Comparison of ENCODE assay signal across 9 cellular contexts in genomic region chr10:11236234-11236633, GRCh38.
A peak's percentile ranks its signal among the peaks of the same experiment; 100 is the strongest.
DNase-seq lines count a peak whose midpoint lies in the region; ATAC-seq and TF ChIP-seq lines count a peak whose summit lies in the region.
"Had no signal": no experiment of that assay in that cellular context is flagged by ENCODE, and none has a peak within 500 bp of the region (broad histone marks: within the 10 kb centered on the region; RNA-seq: fewer than 3 reads in every experiment).

No MANE protein-coding gene starts in this region.

- WGBS in spleen, 5 donors, result 26 to 45% (median 40%) methylated on average over 2 of the region's 2 CpGs
- 43 to 44% methylated on average over 2 of the region's 2 CpGs for WGBS in lower leg skin, 2 donors

- ATAC-seq in GM18870 (IDR thresholded peaks at IDR 0.05; ENCODE audit: unreplicated experiment) (peak; percentile 85), GM21786 (IDR thresholded peaks at IDR 0.05; ENCODE audit: unreplicated experiment) (peak; percentile 72), HG03558 (IDR thresholded peaks at IDR 0.05; ENCODE audit: extremely low read depth, unreplicated experiment) (peak; percentile 48)

- DNase-seq in kidney glomerular epithelial cell (lab: John Stamatoyannopoulos, UW) (peak; percentile 9), NAMALWA (ENCODE audit: low spot score) (no peak), spleen (no peak), lower leg skin (ENCODE audit: low spot score in 2 of 2) (no peak), caudate nucleus (lab: John Stamatoyannopoulos, UW) (no peak)
- DNase-seq: endodermal cell had no signal

- H3K9me3 ChIP-seq in spleen, result no peaks in the 10 kb centered on the region

- no peaks in the 10 kb centered on the region for H3K27me3 ChIP-seq in spleen (replicated peaks in 1 of 7)

- peaks cover 0 to 57% (median 0%) of the 10 kb centered on the region in 6 donors for H3K36me3 ChIP-seq in spleen

- TF ChIP-seq POLR2A in spleen (IDR thresholded peaks at IDR 0.05) (no peak), lower leg skin (IDR thresholded peaks at IDR 0.05) (no peak)

- H3K4me1 ChIP-seq in spleen, result peaks cover 6 to 97% (median 69%) of the 10 kb centered on the region in 6 donors

- no peak for TF ChIP-seq CTCF in spleen (IDR thresholded peaks at IDR 0.05 in 8 of 11, conservative IDR thresholded peaks at IDR 0.05 in 3 of 11)
- no peak for TF ChIP-seq CTCF in lower leg skin (IDR thresholded peaks at IDR 0.05)

- no peak overlapping the region for H3K4me3 ChIP-seq in spleen
- no peak overlapping the region for H3K4me3 ChIP-seq in lower leg skin (ENCODE audit: low read depth, poor library complexity, severe bottlenecking)

- H3K27ac ChIP-seq in spleen (peak overlapping the region in 1 of 8 donors; percentile 8), caudate nucleus (ENCODE audit: low read depth, low read length) (no peak overlapping the region)

- intact Hi-C loops in spleen (cut with DNase I; ENCODE audit: low total_unique reads), result no loop called here
- intact Hi-C loops in lower leg skin (cut with DNase I; ENCODE audit: low total_unique reads), result no loop called here
